In the genomic region with DNA sequence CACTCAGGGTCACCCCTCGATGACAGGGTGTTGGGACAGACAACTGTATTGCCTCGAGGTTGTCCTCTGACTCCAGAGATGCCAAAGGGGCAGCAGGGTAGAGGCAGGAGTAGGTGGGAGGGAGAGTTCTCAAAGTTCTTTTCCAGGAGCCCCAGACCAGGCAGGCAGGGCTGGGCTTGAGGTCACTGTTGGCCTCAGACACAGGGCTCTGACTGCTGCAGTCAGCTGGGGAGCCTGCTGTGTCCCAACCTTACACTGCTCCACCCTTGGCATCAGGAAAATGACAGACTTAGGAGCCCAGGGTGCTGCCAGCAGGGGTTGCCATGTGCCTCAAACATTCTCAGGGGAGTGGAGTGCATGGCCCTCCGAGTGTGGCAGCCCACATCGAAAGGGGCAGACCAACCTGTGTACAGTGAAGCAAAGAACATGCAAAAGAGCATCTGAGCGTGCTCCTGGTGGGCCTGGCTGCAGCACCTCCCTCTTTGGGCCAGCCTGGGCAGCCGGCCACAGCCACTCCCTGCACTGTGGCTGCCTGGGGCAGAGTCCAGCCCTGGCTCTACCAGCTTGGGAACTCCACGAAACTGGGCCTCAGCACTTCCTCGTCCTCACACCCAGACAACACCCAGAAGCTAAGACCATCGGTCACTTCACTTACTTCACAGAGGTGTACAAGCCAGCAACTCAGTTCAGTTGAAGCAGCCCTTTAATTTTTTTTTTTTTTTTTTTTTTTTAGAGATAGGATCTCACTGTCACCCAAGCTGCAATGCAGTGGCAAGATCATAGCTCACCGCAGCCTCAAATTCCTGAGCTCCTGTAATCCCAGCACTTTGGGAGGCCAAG, we compare ENCODE assay signal across 9 cellular contexts. TPM values are rescaled to one million over a fixed set of nuclear protein-coding genes. Genes with fewer than 3 reads are reported as not detected.
A peak's percentile ranks its signal among the peaks of the same experiment; 100 is the strongest.
DNase-seq lines count a peak whose midpoint lies in the region; TF ChIP-seq lines count a peak whose summit lies in the region.
"Had no signal": no experiment of that assay in that cellular context is flagged by ENCODE, and none has a peak within 500 bp of the region (broad histone marks: within the 10 kb centered on the region; RNA-seq: fewer than 3 reads in every experiment).

No MANE protein-coding gene starts in this region.

- no TSS peak for BruUV-seq in OCI-LY7 (replicated peaks; lab: Mats Ljungman, UMichigan)

- no peak overlapping the region for H3K18ac ChIP-seq in H9 (ENCODE audit: insufficient read length, low read depth, low read length)

- peaks cover 0 to 7% of the 10 kb centered on the region in 2 experiments; a peak in 2 of 4 replicates for H3K4me1 Mint-ChIP-seq in H9

- no peak overlapping the region for H3K9ac ChIP-seq in H9 (ENCODE audit: extremely low read depth, insufficient read length, low read length)

- peaks cover 11% of the 10 kb centered on the region for H3K79me1 ChIP-seq in H9 (ENCODE audit: insufficient read depth, low read depth, low read length, poor library complexity, severe bottlenecking)

- no peak overlapping the region for H2BK15ac ChIP-seq in H9 (ENCODE audit: low read depth, low read length)

- no peak overlapping the region for H3K4ac ChIP-seq in H9 (ENCODE audit: low read depth, low read length)

- H3T11ph ChIP-seq in H9 (ENCODE audit: low read length), result no peak overlapping the region

- no peaks in the 10 kb centered on the region for H3K4me1 ChIP-seq in H9 (ENCODE audit: insufficient read depth, low read length)
- peaks cover 19% of the 10 kb centered on the region for H3K4me1 ChIP-seq in left ventricle myocardium inferior
- H3K4me1 ChIP-seq in OCI-LY7 (ENCODE audit: insufficient read depth, low read length, poor library complexity, severe bottlenecking), result no peaks in the 10 kb centered on the region

- no peak overlapping the region for H3K14ac ChIP-seq in H9 (ENCODE audit: insufficient read depth, low read length)

- in situ Hi-C loops in SK-MEL-5 (cut with HindIII; ENCODE audit: low pct_unique_long_range_greater_than_20kb, low sequenced_read_pairs), result no loop called here

- no peak overlapping the region for H2BK12ac ChIP-seq in H9 (ENCODE audit: insufficient read length, low read depth, low read length)

- no peaks in the 10 kb centered on the region for H3K79me2 ChIP-seq in H9 (ENCODE audit: insufficient read depth, low read length)
- no peaks in the 10 kb centered on the region for H3K79me2 ChIP-seq in OCI-LY7 (ENCODE audit: insufficient read depth, low read depth, low read length)

- no peak overlapping the region for H2BK20ac ChIP-seq in H9 (ENCODE audit: low read depth, low read length, poor library complexity, severe bottlenecking)

- H3K56ac ChIP-seq in H9 (ENCODE audit: insufficient read length, low read depth, low read length), result no peak overlapping the region

- no peak overlapping the region for H3K27ac ChIP-seq in H9 (ENCODE audit: insufficient read length, low read depth, low read length)
- peak overlapping the region; percentile 83 for H3K27ac ChIP-seq in left ventricle myocardium inferior (replicated peaks)
- H3K27ac ChIP-seq in skin epidermis, result peak overlapping the region in 15 of 21 experiments; percentile 20 to 86 (median 60)
- H3K27ac ChIP-seq in OCI-LY7 (ENCODE audit: low read depth, low read length, poor library complexity, severe bottlenecking), result no peak overlapping the region

- H3K36me3 Mint-ChIP-seq in H9 (ENCODE audit: insufficient read depth in 1 of 3, low read depth in 3 of 3), result peaks cover 13 to 42% (median 40%) of the 10 kb centered on the region in 3 experiments

- no peaks in the 10 kb centered on the region for H3K23me2 ChIP-seq in H9 (ENCODE audit: insufficient read length, low read depth, low read length, poor library complexity, severe bottlenecking)

- H2BK5ac ChIP-seq in H9 (ENCODE audit: insufficient read length, low read length), result peak overlapping the region; percentile 35

- H3K4me3 ChIP-seq in left ventricle myocardium inferior (no peak overlapping the region), skin epidermis (no peak overlapping the region), OCI-LY7 (ENCODE audit: low read depth, low read length, poor library complexity, severe bottlenecking) (no peak overlapping the region)

- no peaks in the 10 kb centered on the region for H3K27me3 ChIP-seq in H9 (ENCODE audit: insufficient read depth, low read length)
- no peaks in the 10 kb centered on the region for H3K27me3 ChIP-seq in left ventricle myocardium inferior (ENCODE audit: low read depth)

- no peak overlapping the region for H3K23ac ChIP-seq in H9 (ENCODE audit: insufficient read length, low read depth, low read length)

- H3K4me3 Mint-ChIP-seq in H9, result no peak overlapping the region

- H3K9me3 Mint-ChIP-seq in H9, result no peaks in the 10 kb centered on the region

- H2AFZ ChIP-seq in H9 (ENCODE audit: low read length), result no peak overlapping the region
- H2AFZ ChIP-seq in OCI-LY7 (ENCODE audit: low read length), result no peak overlapping the region

- H3K36me3 ChIP-seq in left ventricle myocardium inferior (no peaks in the 10 kb centered on the region), OCI-LY7 (ENCODE audit: insufficient read depth, low read length) (no peaks in the 10 kb centered on the region)

- H4K8ac ChIP-seq in H9 (replicated peaks; ENCODE audit: insufficient read length, low read depth, low read length), result no peak overlapping the region

- no peak for DNase-seq in H9
- peak; percentile 10 for DNase-seq in SK-MEL-5 (ENCODE audit: low read depth, low spot score)
- DNase-seq in left ventricle myocardium inferior, result peak; percentile 77
- no peak for DNase-seq in pons (ENCODE audit: low spot score)
- no peak for DNase-seq in D341Med (ENCODE audit: low spot score)
- DNase-seq in OCI-LY7 (ENCODE audit: low spot score), result no peak
- no peak for DNase-seq in activated CD8-positive, alpha-beta memory T cell treated with anti-CD3 and anti-CD28 coated beads, Interleukin-2, amount 50 U/mL, for 48 hours

- H3K9me3 ChIP-seq in H9 (ENCODE audit: control insufficient read depth, low read depth, low read length), result no peaks in the 10 kb centered on the region
- H3K9me3 ChIP-seq in left ventricle myocardium inferior (replicated peaks), result no peaks in the 10 kb centered on the region
- no peaks in the 10 kb centered on the region for H3K9me3 ChIP-seq in OCI-LY7 (ENCODE audit: low read length)

- TF ChIP-seq CTCF in H9 (conservative IDR thresholded peaks at IDR 0.05), result no peak
- TF ChIP-seq CTCF in left ventricle myocardium inferior (IDR thresholded peaks at IDR 0.05; ENCODE audit: borderline replicate concordance), result no peak
- no peak for TF ChIP-seq CTCF in OCI-LY7 (conservative IDR thresholded peaks at IDR 0.05; ENCODE audit: low read length)

- POLR2A ChIA-PET in OCI-LY7 (lab: Charles Lee), result interaction anchor here (0.6 to 0.7 kb wide), 8 partner anchors 8 to 674 kb away, joined by 3 to 9 read pairs (median 3); no protein-coding TSS in a partner anchor

- H3K27ac Mint-ChIP-seq in H9, result 0 out of 7 replicates have a peak overlapping the region, but pooled peaks of 1 of the 3 experiments have one; percentile 36

- H2BK120ac ChIP-seq in H9 (ENCODE audit: low read depth, low read length, poor library complexity, severe bottlenecking), result no peak overlapping the region

- no peaks in the 10 kb centered on the region for H3K27me3 Mint-ChIP-seq in H9 (ENCODE audit: low read depth)

- no CpG with 5 or more reads among the region's 10 CpGs for WGBS in H9 (ENCODE audit: extremely low coverage, insufficient read length, low lambda C conversion rate)

- H3K4me2 ChIP-seq in H9 (ENCODE audit: insufficient read depth, insufficient read length, low read length), result no peak overlapping the region
- H3K4me2 ChIP-seq in OCI-LY7 (ENCODE audit: low read length), result no peak overlapping the region

- H4K5ac ChIP-seq in H9 (ENCODE audit: insufficient read length, low read depth, low read length), result no peak overlapping the region

- intact Hi-C loops in left ventricle myocardium inferior (cut with micrococcal nuclease), result no loop called here
- intact Hi-C loops in OCI-LY7 (cut with micrococcal nuclease; ENCODE audit: unreplicated experiment), result no loop called here

- H2AK5ac ChIP-seq in H9 (ENCODE audit: insufficient read length, low read length), result no peak overlapping the region

- CTCF ChIA-PET in OCI-LY7 (lab: Charles Lee; ENCODE audit: unreplicated experiment), result no interaction called here

- no peak overlapping the region for H4K91ac ChIP-seq in H9 (ENCODE audit: insufficient read length, low read depth, low read length)

- H4K20me1 ChIP-seq in H9 (ENCODE audit: control insufficient read depth, insufficient read depth, insufficient read length) (peaks cover 5% of the 10 kb centered on the region), OCI-LY7 (ENCODE audit: insufficient read depth, low read length) (no peaks in the 10 kb centered on the region)

- H3K9me2 ChIP-seq in OCI-LY7 (ENCODE audit: insufficient read depth, low read length), result no peaks in the 10 kb centered on the region

RNA-seq across cellular contexts. Expression of a gene that starts 24.0 kb away (rescaled TPM):
- total RNA-seq in H9 (2021) (45.1 and 48.4 TPM in 2 replicates), left ventricle myocardium inferior (1.4 TPM), OCI-LY7 (2022) (not detected in 2 replicates)
- not detected in 2 replicates for total RNA-seq in SK-MEL-5 (2014; rRNA removed; shearing (Covaris generic))
- polyA plus RNA-seq in SK-MEL-5 (2015; cell fraction: cytosol; rRNA removed), result not detected in 2 replicates
- not detected in 2 replicates for polyA plus RNA-seq in SK-MEL-5 (2015; cell fraction: nucleus; rRNA removed)
- total RNA-seq in OCI-LY7 (2014; rRNA removed; shearing (Covaris generic)), result 0.03 TPM in 2 replicates

RNA-seq across cellular contexts. Expression of a gene that starts 54.8 kb away (rescaled TPM):
- 16.5 and 17.2 TPM in 2 replicates for total RNA-seq in H9 (2021)
- not detected in 2 replicates for total RNA-seq in SK-MEL-5 (2014; rRNA removed; shearing (Covaris generic))
- not detected in 2 replicates for polyA plus RNA-seq in SK-MEL-5 (2015; cell fraction: cytosol; rRNA removed)
- not detected in 2 replicates for polyA plus RNA-seq in SK-MEL-5 (2015; cell fraction: nucleus; rRNA removed)
- total RNA-seq in left ventricle myocardium inferior, result not detected
- not detected in 2 replicates for total RNA-seq in OCI-LY7 (2014; rRNA removed; shearing (Covaris generic))
- not detected in 2 replicates for total RNA-seq in OCI-LY7 (2022)
- total RNA-seq: T-helper 1 cell treated with Interleukin-12 subunit alpha and Interleukin-12 subunit beta and Interleukin-4 antibody, amounts not matched to agents 30 ng/mL and 1 ng/mL, for 36 hours had no signal

Comparison
In these comparisons a context has a peak if more than half of its experiments do, and no peak if none do; other contexts are left out.
1. DNase-seq: peak in SK-MEL-5 (single experiment) and left ventricle myocardium inferior (single experiment); none in H9 (single experiment), pons (single experiment), D341Med (single experiment), OCI-LY7 (single experiment) and activated CD8-positive, alpha-beta memory T cell treated with anti-CD3 and anti-CD28 coated beads, Interleukin-2, amount 50 U/mL, for 48 hours (single experiment).
2. H3K27ac ChIP-seq: peak in left ventricle myocardium inferior (single experiment) and skin epidermis (15 of 21); none in H9 (single experiment) and OCI-LY7 (single experiment).
3. RNA of a gene that starts 24.0 kb away (total RNA-seq): 45.1 to 48.4 TPM in H9; 1.4 TPM in left ventricle myocardium inferior (single experiment), 0.03 TPM in OCI-LY7 and not detected in SK-MEL-5; every median in the first group is over 10 times any median in the second.
4. RNA of a gene that starts 54.8 kb away (total RNA-seq): 16.5 to 17.2 TPM in H9; not detected in SK-MEL-5, not detected in left ventricle myocardium inferior (single experiment) and not detected in OCI-LY7; every median in the first group is over 10 times any median in the second.